ENCODE assay signal across 17 cellular contexts in genomic region chr18:62738638-62739037, GRCh38.
"Had no signal": no experiment of that assay in that cellular context is flagged by ENCODE, and none has a peak within 500 bp of the region (broad histone marks: within the 10 kb centered on the region; RNA-seq: fewer than 3 reads in every experiment).

No MANE protein-coding gene starts in this region.

- DNase-seq: activated CD4-positive, alpha-beta memory T cell treated with anti-CD3 and anti-CD28 coated beads for 36 hours; activated CD4-positive, alpha-beta T cell treated with anti-CD3 and anti-CD28 coated beads for 4 hours; activated CD8-positive, alpha-beta memory T cell treated with anti-CD3 and anti-CD28 coated beads, Interleukin-2, amount 10 ng/mL, durations not matched to agents 7 days and 5 days; activated naive CD4-positive, alpha-beta T cell; activated naive CD8-positive, alpha-beta T cell treated with anti-CD3 and anti-CD28 coated beads for 36 hours; amniotic stem cell; dermis blood vessel endothelial cell; foreskin fibroblast; lower lobe of right lung; stimulated activated CD4-positive, alpha-beta T cell treated with anti-CD3 and anti-CD28 coated beads, Interleukin-2, amount 100 ng/mL, for 24 hours; stimulated activated naive CD8-positive, alpha-beta T cell treated with anti-CD3 and anti-CD28 coated beads, Interleukin-15, Interleukin-2, amounts not matched to agents 100 U/mL and 50 U/mL, for 24 hours; substantia nigra; T-helper 17 cell; tibial artery had no signal

- ATAC-seq: activated CD8-positive, alpha-beta memory T cell treated with anti-CD3 and anti-CD28 coated beads, Interleukin-2, amount 10 ng/mL, durations not matched to agents 7 days and 5 days; lower lobe of right lung; stimulated activated naive CD8-positive, alpha-beta T cell treated with anti-CD3 and anti-CD28 coated beads, Interleukin-15, Interleukin-2, amounts not matched to agents 100 U/mL and 50 U/mL, for 24 hours; T-helper 17 cell had no signal

- H3K4me1 Mint-ChIP-seq: activated CD8-positive, alpha-beta memory T cell treated with anti-CD3 and anti-CD28 coated beads, Interleukin-2, amount 10 ng/mL, durations not matched to agents 7 days and 5 days had no signal

- H3K27ac Mint-ChIP-seq: activated CD4-positive, alpha-beta memory T cell treated with anti-CD3 and anti-CD28 coated beads for 36 hours; activated CD8-positive, alpha-beta memory T cell treated with anti-CD3 and anti-CD28 coated beads, Interleukin-2, amount 10 ng/mL, durations not matched to agents 7 days and 5 days; activated naive CD8-positive, alpha-beta T cell treated with anti-CD3 and anti-CD28 coated beads for 36 hours; nephron; T-helper 17 cell had no signal

- H3K9me3 Mint-ChIP-seq: activated CD4-positive, alpha-beta memory T cell treated with anti-CD3 and anti-CD28 coated beads for 36 hours; activated naive CD8-positive, alpha-beta T cell treated with anti-CD3 and anti-CD28 coated beads for 36 hours had no signal

- H3K4me3 Mint-ChIP-seq: activated CD4-positive, alpha-beta memory T cell treated with anti-CD3 and anti-CD28 coated beads for 36 hours; activated CD8-positive, alpha-beta memory T cell treated with anti-CD3 and anti-CD28 coated beads, Interleukin-2, amount 10 ng/mL, durations not matched to agents 7 days and 5 days; activated naive CD8-positive, alpha-beta T cell treated with anti-CD3 and anti-CD28 coated beads for 36 hours; nephron; T-helper 17 cell had no signal

- H3K27me3 Mint-ChIP-seq: activated CD4-positive, alpha-beta memory T cell treated with anti-CD3 and anti-CD28 coated beads for 36 hours; activated CD8-positive, alpha-beta memory T cell treated with anti-CD3 and anti-CD28 coated beads, Interleukin-2, amount 10 ng/mL, durations not matched to agents 7 days and 5 days; activated naive CD8-positive, alpha-beta T cell treated with anti-CD3 and anti-CD28 coated beads for 36 hours; T-helper 17 cell had no signal

- H3K36me3 Mint-ChIP-seq: activated CD4-positive, alpha-beta memory T cell treated with anti-CD3 and anti-CD28 coated beads for 36 hours had no signal

- H3K27ac ChIP-seq: epithelial cell of prostate, hepatocyte, lower lobe of right lung, tibial artery had no signal
